In genomic region chr1:157442065-157442464, GRCh38 we compare ENCODE assay signal across 18 cellular contexts.
"Had no signal": no experiment of that assay in that cellular context is flagged by ENCODE, and none has a peak within 500 bp of the region (broad histone marks: within the 10 kb centered on the region; RNA-seq: fewer than 3 reads in every experiment).

No MANE protein-coding gene starts in this region.

- FAIRE-seq: bronchial epithelial cell, keratinocyte had no signal

- ATAC-seq: activated CD8-positive, alpha-beta T cell treated with anti-CD3 and anti-CD28 coated beads for 36 hours; activated naive CD8-positive, alpha-beta T cell treated with anti-CD3 and anti-CD28 coated beads, Interleukin-2, amount 50 U/mL, for 24 hours; heart right ventricle; natural killer cell; T-cell had no signal

- H3K4me3 ChIP-seq: ascending aorta, dorsolateral prefrontal cortex, esophagus squamous epithelium, heart right ventricle, lung, testis had no signal

- H3K27me3 ChIP-seq: ascending aorta, esophagus squamous epithelium, testis had no signal

- H3K4me1 ChIP-seq: ascending aorta, esophagus squamous epithelium, heart right ventricle, testis had no signal

- H3K36me3 ChIP-seq: ascending aorta, esophagus squamous epithelium, heart right ventricle had no signal

- H3K9me3 ChIP-seq: ascending aorta, esophagus squamous epithelium, heart right ventricle, testis had no signal

- H3K27ac ChIP-seq: ascending aorta, dorsolateral prefrontal cortex, esophagus squamous epithelium, heart right ventricle, testis had no signal

- DNase-seq: activated CD4-positive, alpha-beta T cell treated with anti-CD3 and anti-CD28 coated beads for 4 hours; activated CD8-positive, alpha-beta memory T cell treated with anti-CD3 and anti-CD28 coated beads, Interleukin-2, amount 50 U/mL, for 48 hours; activated CD8-positive, alpha-beta T cell treated with anti-CD3 and anti-CD28 coated beads for 36 hours; activated naive CD4-positive, alpha-beta T cell; activated naive CD8-positive, alpha-beta T cell treated with anti-CD3 and anti-CD28 coated beads, Interleukin-2, amount 50 U/mL, for 24 hours; dorsolateral prefrontal cortex; esophagus squamous epithelium; foreskin fibroblast; heart right ventricle; natural killer cell; stimulated activated CD4-positive, alpha-beta T cell treated with anti-CD3 and anti-CD28 coated beads, Interleukin-4, amount 100 ng/mL, for 1 hour; T-cell; T1000; testis had no signal
